ENCODE assay signal across 27 cellular contexts in genomic region chr7:47417122-47417480, GRCh38.
"Had no signal": no experiment of that assay in that cellular context is flagged by ENCODE, and none has a peak within 500 bp of the region (broad histone marks: within the 10 kb centered on the region; RNA-seq: fewer than 3 reads in every experiment).

No MANE protein-coding gene starts in this region.

- H3K27me3 ChIP-seq: adrenal gland, testis had no signal

- H3K4me1 ChIP-seq: testis had no signal

- H3K4me3 ChIP-seq: adrenal gland, left ventricle myocardium inferior, lung, mucosa of descending colon, testis had no signal

- H3K9me3 ChIP-seq: adrenal gland, left ventricle myocardium inferior, testis had no signal

- ATAC-seq: natural killer cell treated with Interleukin-12 subunit alpha and Interleukin-12 subunit beta and Interleukin-15 and Interleukin-18, amount 100 ng/mL, for 72 hours; right cardiac atrium; stimulated activated naive CD8-positive, alpha-beta T cell treated with anti-CD3 and anti-CD28 coated beads, Interleukin-15, Interleukin-2, amounts not matched to agents 100 U/mL and 50 U/mL, for 24 hours had no signal

- FAIRE-seq: endometrium, frontal cortex, TTC549 had no signal

- H3K27ac ChIP-seq: left ventricle myocardium inferior, testis, VCaP had no signal

- DNase-seq: activated CD4-positive, alpha-beta T cell treated with anti-CD3 and anti-CD28 coated beads for 4 hours; activated CD4-positive, alpha-beta T cell treated with anti-CD3 and anti-CD28 coated beads, Interleukin-2, amount 50 U/mL, for 4 hours; activated effector memory CD4-positive, alpha-beta T cell treated with anti-CD3 and anti-CD28 coated beads, Interleukin-2, amount 50 U/mL, for 16 hours; activated naive CD4-positive, alpha-beta T cell treated with anti-CD3 and anti-CD28 coated beads for 36 hours; activated naive CD8-positive, alpha-beta T cell treated with anti-CD3 and anti-CD28 coated beads for 36 hours; aorta; central memory CD4-positive, alpha-beta T cell; dermis blood vessel endothelial cell; effector CD4-positive, alpha-beta T cell; left ventricle myocardium inferior; mesendoderm; mucosa of descending colon; posterior cingulate gyrus; right cardiac atrium; stimulated activated CD4-positive, alpha-beta T cell treated with anti-CD3 and anti-CD28 coated beads, Interleukin-12 subunit alpha, Interleukin-12 subunit beta, amount 100 ng/mL, for 4 hours; stimulated activated CD4-positive, alpha-beta T cell treated with anti-CD3 and anti-CD28 coated beads, Interleukin-4, amount 100 ng/mL, for 1 hour; stimulated activated naive CD8-positive, alpha-beta T cell treated with anti-CD3 and anti-CD28 coated beads, Interleukin-15, Interleukin-2, amounts not matched to agents 100 U/mL and 50 U/mL, for 24 hours; SW 1271; T-helper 9 cell; testis had no signal
